Comparison of ENCODE assay signal across 17 cellular contexts in genomic region chr11:77250881-77251640, GRCh38. TPM values are rescaled to one million over a fixed set of nuclear protein-coding genes. Genes with fewer than 3 reads are reported as not detected.
DNase-seq lines count a peak whose midpoint lies in the region; ATAC-seq, FAIRE-seq and TF ChIP-seq lines count a peak whose summit lies in the region.
"Had no signal": no experiment of that assay in that cellular context is flagged by ENCODE, and none has a peak within 500 bp of the region (broad histone marks: within the 10 kb centered on the region; RNA-seq: fewer than 3 reads in every experiment).

No MANE protein-coding gene starts in this region.

- no peaks in the 10 kb centered on the region for H3K36me3 ChIP-seq in osteoblast (ENCODE audit: insufficient read depth, low read length)
- no peaks in the 10 kb centered on the region for H3K36me3 ChIP-seq in pancreas
- H3K36me3 ChIP-seq in gastrocnemius medialis, result no peaks in the 10 kb centered on the region
- H3K36me3 ChIP-seq in neural progenitor cell, result no peaks in the 10 kb centered on the region
- H3K36me3 ChIP-seq: lower lobe of right lung, suprapubic skin had no signal

- H3K4me3 ChIP-seq in cardiac fibroblast (replicated peaks in 1 of 2; ENCODE audit: low read depth in 2 of 2, low read length in 2 of 2), result no peak overlapping the region
- no peak overlapping the region for H3K4me3 ChIP-seq in osteoblast (ENCODE audit: insufficient read depth, low read length)
- no peak overlapping the region for H3K4me3 ChIP-seq in pancreas
- H3K4me3 ChIP-seq in gastrocnemius medialis, result no peak overlapping the region
- H3K4me3 ChIP-seq in neural progenitor cell, result no peak overlapping the region
- H3K4me3 ChIP-seq: lower lobe of right lung, suprapubic skin had no signal

- no peak for FAIRE-seq in pancreas (lab: Jason Lieb, UNC)
- FAIRE-seq: GM18507 had no signal

- no peaks in the 10 kb centered on the region for H3K9me3 ChIP-seq in osteoblast (ENCODE audit: low read depth, low read length)
- H3K9me3 ChIP-seq in pancreas, result no peaks in the 10 kb centered on the region
- no peaks in the 10 kb centered on the region for H3K9me3 ChIP-seq in gastrocnemius medialis
- no peaks in the 10 kb centered on the region for H3K9me3 ChIP-seq in neural progenitor cell (ENCODE audit: low read depth)
- H3K9me3 ChIP-seq: lower lobe of right lung, suprapubic skin had no signal

- H3K4me1 ChIP-seq in osteoblast (ENCODE audit: insufficient read depth, low read length) (peaks cover 4% of the 10 kb centered on the region), pancreas (no peaks in the 10 kb centered on the region), gastrocnemius medialis (no peaks in the 10 kb centered on the region), neural progenitor cell (no peaks in the 10 kb centered on the region)
- H3K4me1 ChIP-seq: lower lobe of right lung, suprapubic skin had no signal

- H3F3A ChIP-seq in neural progenitor cell (ENCODE audit: low read depth), result no peaks in the 10 kb centered on the region

- H3K27ac ChIP-seq in osteoblast (ENCODE audit: low read depth, low read length), result no peak overlapping the region
- H3K27ac ChIP-seq in pancreas, result no peak overlapping the region
- no peak overlapping the region for H3K27ac ChIP-seq in gastrocnemius medialis
- H3K27ac ChIP-seq in neural progenitor cell, result no peak overlapping the region
- H3K27ac ChIP-seq: HL-60, lower lobe of right lung, suprapubic skin had no signal

- H3K79me2 ChIP-seq in osteoblast (ENCODE audit: insufficient read depth, low read length) (no peaks in the 10 kb centered on the region), neural progenitor cell (ENCODE audit: low read depth) (no peaks in the 10 kb centered on the region)

- H3K4me2 ChIP-seq in osteoblast (ENCODE audit: insufficient read depth, low read length), result peak overlapping the region; percentile 25
- H3K4me2 ChIP-seq in neural progenitor cell, result no peak overlapping the region

- H3K9ac ChIP-seq in neural progenitor cell, result no peak overlapping the region

- H3K27me3 Mint-ChIP-seq in neural progenitor cell (ENCODE audit: insufficient read depth, low read depth), result no peaks in the 10 kb centered on the region

- H3K36me3 Mint-ChIP-seq in neural progenitor cell, result no peaks in the 10 kb centered on the region

- WGBS in pancreas, 2 donors, result 93 to 97% methylated on average over 1 of the region's 1 CpG

- in situ Hi-C loops in gastrocnemius medialis (cut with MboI; ENCODE audit: low sequenced_read_pairs in 4 of 4), result loop anchor here in 1 of 4 donors (10.0 kb wide), 1 partner anchor 64 kb away; no protein-coding TSS in a partner anchor

- no peaks in the 10 kb centered on the region for H3K4me1 Mint-ChIP-seq in neural progenitor cell
- H3K4me1 Mint-ChIP-seq: CD4-positive, alpha-beta memory T cell had no signal

- H2AFZ ChIP-seq in osteoblast (ENCODE audit: low read length) (no peak overlapping the region), neural progenitor cell (replicated peaks) (no peak overlapping the region)

- no peak overlapping the region for H3K4me3 Mint-ChIP-seq in neural progenitor cell
- H3K4me3 Mint-ChIP-seq: CD4-positive, alpha-beta memory T cell had no signal

- no peak for TF ChIP-seq POLR2A in gastrocnemius medialis (IDR thresholded peaks at IDR 0.05)

- no peak for TF ChIP-seq CTCF in cardiac fibroblast (IDR thresholded peaks at IDR 0.05; ENCODE audit: low read depth, low read length)
- no peak for TF ChIP-seq CTCF in osteoblast (IDR thresholded peaks at IDR 0.05; ENCODE audit: extremely low read depth, low read depth, low read length)
- no peak for TF ChIP-seq CTCF in pancreas (IDR thresholded peaks at IDR 0.05)
- no peak for TF ChIP-seq CTCF in gastrocnemius medialis (IDR thresholded peaks at IDR 0.05 in 4 of 5, conservative IDR thresholded peaks at IDR 0.05 in 1 of 5)
- TF ChIP-seq CTCF in neural progenitor cell (IDR thresholded peaks at IDR 0.05), result no peak

- no peaks in the 10 kb centered on the region for H4K20me1 ChIP-seq in osteoblast (ENCODE audit: insufficient read depth, low read length)
- H4K20me1 ChIP-seq in neural progenitor cell (ENCODE audit: low read depth), result no peaks in the 10 kb centered on the region

- ATAC-seq in activated CD4-positive, CD25-positive, alpha-beta regulatory T cell treated with anti-CD3 and anti-CD28 coated beads, Interleukin-2, amount 50 U/mL, for 24 hours, result peak; percentile 78 to 86
- ATAC-seq in pancreas (no peak), gastrocnemius medialis (no peak)
- ATAC-seq: lower lobe of right lung had no signal

- H3K27ac Mint-ChIP-seq in neural progenitor cell, result no peak overlapping the region
- H3K27ac Mint-ChIP-seq: CD4-positive, alpha-beta memory T cell had no signal

- no peaks in the 10 kb centered on the region for H3K9me3 Mint-ChIP-seq in neural progenitor cell

- no peak for DNase-seq in activated CD4-positive, CD25-positive, alpha-beta regulatory T cell (lab: John Stamatoyannopoulos, UW)
- DNase-seq in LoVo (ENCODE audit: low spot score), result peak; percentile 13
- DNase-seq in cardiac fibroblast (ENCODE audit: low read depth in 2 of 2), result peak; percentile 5 to 77
- no peak for DNase-seq in osteoblast (ENCODE audit: insufficient read length, low spot score, missing footprints)
- no peak for DNase-seq in pancreas
- DNase-seq in gastrocnemius medialis, result no peak
- DNase-seq in neural progenitor cell (ENCODE audit: low spot score), result no peak
- DNase-seq: 8988T; CD4-positive, alpha-beta memory T cell; GOT3; lower lobe of right lung; MM.1S had no signal

- intact Hi-C loops in pancreas (cut with DNase I) (no loop called here), gastrocnemius medialis (cut with DNase I; ENCODE audit: low total_unique reads) (no loop called here)

- H3K27me3 ChIP-seq in osteoblast (ENCODE audit: insufficient read depth, low read length) (no peaks in the 10 kb centered on the region), pancreas (no peaks in the 10 kb centered on the region), gastrocnemius medialis (no peaks in the 10 kb centered on the region), neural progenitor cell (no peaks in the 10 kb centered on the region)
- H3K27me3 ChIP-seq: suprapubic skin had no signal

RNA-seq across cellular contexts. Expression of gene GDPD4, which starts 50.4 kb away (rescaled TPM):
- total RNA-seq in osteoblast (not detected in 2 replicates), pancreas (not detected), gastrocnemius medialis (not detected), neural progenitor cell (ENCODE audit: low replicate concordance) (not detected in 2 replicates)
- polyA plus RNA-seq in pancreas, result not detected
- total RNA-seq: cardiac septum; CD4-positive, alpha-beta memory T cell; lower lobe of right lung; suprapubic skin had no signal
- polyA plus RNA-seq: CD4-positive, alpha-beta memory T cell had no signal

Comparison
In these comparisons a context has a peak if more than half of its experiments do, and no peak if none do; other contexts are left out.
1. ATAC-seq: peak in activated CD4-positive, CD25-positive, alpha-beta regulatory T cell treated with anti-CD3 and anti-CD28 coated beads, Interleukin-2, amount 50 U/mL, for 24 hours (2 of 2); none in pancreas (0 of 4) and gastrocnemius medialis (0 of 2).
2. DNase-seq: peak in LoVo (single experiment) and cardiac fibroblast (2 of 2); none in activated CD4-positive, CD25-positive, alpha-beta regulatory T cell (0 of 4), osteoblast (single experiment), pancreas (0 of 6), gastrocnemius medialis (0 of 2) and neural progenitor cell (single experiment).